In the genomic region with DNA sequence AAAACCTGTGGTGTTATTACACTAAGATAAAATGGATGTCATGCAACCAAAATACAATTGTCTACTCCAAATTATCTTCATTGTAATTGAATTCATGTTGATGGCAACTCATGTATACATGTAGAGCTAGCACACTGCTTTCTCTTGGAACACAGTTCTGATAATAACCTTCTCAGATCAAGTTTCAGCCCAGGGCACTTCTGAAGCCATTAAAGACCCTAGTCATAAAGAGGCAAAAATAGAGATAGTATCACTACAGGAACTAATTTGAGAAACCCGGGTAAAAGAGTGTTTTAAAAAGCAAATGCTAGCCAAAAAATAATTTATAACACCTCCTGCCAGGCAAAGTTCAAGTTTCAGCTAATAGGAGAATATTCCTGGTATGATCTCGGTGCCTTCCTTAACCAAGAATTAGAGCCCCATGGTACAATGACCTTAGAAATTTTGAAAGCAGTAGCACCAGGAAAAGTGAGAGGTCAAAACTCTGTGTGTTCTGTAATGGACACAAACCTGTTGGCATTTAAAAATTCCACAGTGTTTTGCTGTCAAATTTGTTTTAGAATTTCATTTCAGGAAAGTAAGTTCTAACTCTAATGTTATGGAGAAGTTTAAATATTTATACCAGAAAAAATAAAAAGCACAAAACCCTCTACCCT, we compare ENCODE assay signal across 11 cellular contexts.
DNase-seq lines count a peak whose midpoint lies in the region; ATAC-seq and TF ChIP-seq lines count a peak whose summit lies in the region.
"Had no signal": no experiment of that assay in that cellular context is flagged by ENCODE, and none has a peak within 500 bp of the region (broad histone marks: within the 10 kb centered on the region; RNA-seq: fewer than 3 reads in every experiment).

No MANE protein-coding gene starts in this region.

- POLR2A ChIA-PET in activated CD8-positive, alpha-beta T cell treated with anti-CD3 and anti-CD28 coated beads, Interleukin-2, amount 10 ng/mL, durations not matched to agents 7 days and 5 days (lab: Charles Lee) = no interaction called here

- H3K36me3 Mint-ChIP-seq in activated naive CD8-positive, alpha-beta T cell treated with anti-CD3 and anti-CD28 coated beads, Interleukin-2, amount 50 U/mL, for 24 hours (ENCODE audit: low read depth) = no peaks in the 10 kb centered on the region
- H3K36me3 Mint-ChIP-seq in activated CD8-positive, alpha-beta T cell treated with anti-CD3 and anti-CD28 coated beads, Interleukin-2, amount 10 ng/mL, durations not matched to agents 7 days and 5 days (ENCODE audit: low read depth) = no peaks in the 10 kb centered on the region

- no peak overlapping the region for H3K27ac Mint-ChIP-seq in activated naive CD8-positive, alpha-beta T cell treated with anti-CD3 and anti-CD28 coated beads, Interleukin-2, amount 50 U/mL, for 24 hours
- H3K27ac Mint-ChIP-seq in activated CD8-positive, alpha-beta T cell treated with anti-CD3 and anti-CD28 coated beads, Interleukin-2, amount 10 ng/mL, durations not matched to agents 7 days and 5 days = no peak overlapping the region
- H3K27ac Mint-ChIP-seq: activated CD4-positive, alpha-beta T cell treated with anti-CD3 and anti-CD28 coated beads for 36 hours had no signal

- no peaks in the 10 kb centered on the region for H3K36me3 ChIP-seq in BE2C

- H3K4me3 ChIP-seq in BE2C (ENCODE audit: low read depth, low read length) = no peak overlapping the region
- no peak overlapping the region for H3K4me3 ChIP-seq in coronary artery

- H3K4me1 ChIP-seq in BE2C = peaks cover 33% of the 10 kb centered on the region
- H3K4me1 ChIP-seq: parathyroid adenoma had no signal

- no peak overlapping the region for H3K4me3 Mint-ChIP-seq in activated naive CD8-positive, alpha-beta T cell treated with anti-CD3 and anti-CD28 coated beads, Interleukin-2, amount 50 U/mL, for 24 hours
- no peak overlapping the region for H3K4me3 Mint-ChIP-seq in activated CD8-positive, alpha-beta T cell treated with anti-CD3 and anti-CD28 coated beads, Interleukin-2, amount 10 ng/mL, durations not matched to agents 7 days and 5 days
- H3K4me3 Mint-ChIP-seq: activated CD4-positive, alpha-beta T cell treated with anti-CD3 and anti-CD28 coated beads for 36 hours had no signal

- H3K9me3 Mint-ChIP-seq in activated naive CD8-positive, alpha-beta T cell treated with anti-CD3 and anti-CD28 coated beads, Interleukin-2, amount 50 U/mL, for 24 hours = no peaks in the 10 kb centered on the region
- H3K9me3 Mint-ChIP-seq in activated CD8-positive, alpha-beta T cell treated with anti-CD3 and anti-CD28 coated beads, Interleukin-2, amount 10 ng/mL, durations not matched to agents 7 days and 5 days (ENCODE audit: insufficient read depth) = no peaks in the 10 kb centered on the region

- peak overlapping the region; percentile 39 to 50 for H3K27ac ChIP-seq in coronary artery
- H3K27ac ChIP-seq: parathyroid adenoma had no signal

- H3K4me1 Mint-ChIP-seq in activated naive CD8-positive, alpha-beta T cell treated with anti-CD3 and anti-CD28 coated beads, Interleukin-2, amount 50 U/mL, for 24 hours = no peaks in the 10 kb centered on the region
- no peaks in the 10 kb centered on the region for H3K4me1 Mint-ChIP-seq in activated CD8-positive, alpha-beta T cell treated with anti-CD3 and anti-CD28 coated beads, Interleukin-2, amount 10 ng/mL, durations not matched to agents 7 days and 5 days (ENCODE audit: low read depth)
- H3K4me1 Mint-ChIP-seq: activated CD4-positive, alpha-beta T cell treated with anti-CD3 and anti-CD28 coated beads for 36 hours had no signal

- H3K27me3 Mint-ChIP-seq in activated naive CD8-positive, alpha-beta T cell treated with anti-CD3 and anti-CD28 coated beads, Interleukin-2, amount 50 U/mL, for 24 hours = peaks cover 5% of the 10 kb centered on the region
- peaks cover 6% of the 10 kb centered on the region for H3K27me3 Mint-ChIP-seq in activated CD8-positive, alpha-beta T cell treated with anti-CD3 and anti-CD28 coated beads, Interleukin-2, amount 10 ng/mL, durations not matched to agents 7 days and 5 days (ENCODE audit: low read depth)

- no peaks in the 10 kb centered on the region for H3K9me3 ChIP-seq in BE2C

- peak; percentile 52 for ATAC-seq in omental fat pad (ENCODE audit: low FRiP score)
- ATAC-seq in activated naive CD8-positive, alpha-beta T cell treated with anti-CD3 and anti-CD28 coated beads, Interleukin-2, amount 50 U/mL, for 24 hours = no peak
- no peak for ATAC-seq in activated CD8-positive, alpha-beta T cell treated with anti-CD3 and anti-CD28 coated beads, Interleukin-2, amount 10 ng/mL, durations not matched to agents 7 days and 5 days
- ATAC-seq: activated CD4-positive, alpha-beta T cell treated with anti-CD3 and anti-CD28 coated beads for 36 hours had no signal

- peak; percentile 35 for DNase-seq in BE2C
- DNase-seq in NCI-H128 (lab: John Stamatoyannopoulos, UW; ENCODE audit: unreplicated experiment) = peak; percentile 88
- no peak for DNase-seq in coronary artery (ENCODE audit: low spot score)
- DNase-seq in omental fat pad (ENCODE audit: low spot score) = no peak
- no peak for DNase-seq in activated naive CD8-positive, alpha-beta T cell treated with anti-CD3 and anti-CD28 coated beads, Interleukin-2, amount 50 U/mL, for 24 hours
- no peak for DNase-seq in GM19238 (ENCODE audit: insufficient read length, low spot score)
- no peak for DNase-seq in activated CD8-positive, alpha-beta T cell treated with anti-CD3 and anti-CD28 coated beads, Interleukin-2, amount 10 ng/mL, durations not matched to agents 7 days and 5 days
- no peak for DNase-seq in kidney tubule cell (ENCODE audit: low spot score)
- DNase-seq: activated CD4-positive, alpha-beta T cell treated with anti-CD3 and anti-CD28 coated beads for 36 hours; NCI-H82 had no signal

- CTCF ChIA-PET in activated CD8-positive, alpha-beta T cell treated with anti-CD3 and anti-CD28 coated beads, Interleukin-2, amount 10 ng/mL, durations not matched to agents 7 days and 5 days (lab: Charles Lee) = no interaction called here

- H3K27me3 ChIP-seq in BE2C = no peaks in the 10 kb centered on the region

- TF ChIP-seq CTCF in BE2C (IDR thresholded peaks at IDR 0.05; ENCODE audit: low read depth, low read length) (no peak), coronary artery (IDR thresholded peaks at IDR 0.05) (no peak), omental fat pad (IDR thresholded peaks at IDR 0.05) (no peak)

Comparison
In these comparisons a context has a peak if more than half of its experiments do, and no peak if none do; other contexts are left out.
1. DNase-seq: peak in BE2C (single experiment) and NCI-H128 (single experiment); none in coronary artery (single experiment), omental fat pad (single experiment), activated naive CD8-positive, alpha-beta T cell treated with anti-CD3 and anti-CD28 coated beads, Interleukin-2, amount 50 U/mL, for 24 hours (single experiment), GM19238 (single experiment), activated CD8-positive, alpha-beta T cell treated with anti-CD3 and anti-CD28 coated beads, Interleukin-2, amount 10 ng/mL, durations not matched to agents 7 days and 5 days (single experiment) and kidney tubule cell (single experiment).